In the genomic region with DNA sequence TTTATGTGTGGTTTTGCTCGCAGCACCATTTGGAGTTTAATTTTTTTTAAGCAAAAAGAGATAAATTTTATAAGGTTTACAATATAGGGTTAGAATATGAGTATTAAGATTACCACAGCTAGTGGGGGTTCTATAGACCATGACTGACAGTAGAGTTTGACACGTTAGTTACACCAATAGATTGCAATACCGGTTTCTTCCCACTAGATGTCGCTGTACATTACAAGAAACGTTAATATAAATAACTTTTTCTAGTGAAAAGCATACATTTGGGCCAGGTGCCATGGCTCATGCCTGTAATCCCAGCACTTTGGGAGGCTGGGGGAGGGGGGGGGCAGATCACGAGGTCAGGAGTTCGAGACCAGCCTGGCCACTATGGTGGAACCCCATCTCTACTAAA, we compare ENCODE assay signal across 8 cellular contexts.
A peak's percentile ranks its signal among the peaks of the same experiment; 100 is the strongest.
DNase-seq lines count a peak whose midpoint lies in the region; ATAC-seq and TF ChIP-seq lines count a peak whose summit lies in the region.

No MANE protein-coding gene starts in this region.

- DNase-seq in A172 (ENCODE audit: low spot score): peak; percentile 53
- DNase-seq in NCI-H1694 treated with DMSO at 0.1 percent for 48 hours (lab: John Stamatoyannopoulos, UW): peak; percentile 15
- DNase-seq in endothelial cell (ENCODE audit: low spot score): no peak
- no peak for DNase-seq in stimulated activated CD4-positive, alpha-beta T cell treated with anti-CD3 and anti-CD28 coated beads, Interleukin-4, amount 100 ng/mL, for 24 hours
- DNase-seq in stimulated activated CD4-positive, alpha-beta T cell treated with anti-CD3 and anti-CD28 coated beads, Interleukin-4, amount 100 ng/mL, for 1 hour: no peak

- no peak for TF ChIP-seq EP300 in gastroesophageal sphincter (IDR thresholded peaks at IDR 0.05)

- no peak for TF ChIP-seq POLR2A in gastroesophageal sphincter (IDR thresholded peaks at IDR 0.05)

- H3K4me3 Mint-ChIP-seq in endothelial cell (ENCODE audit: unreplicated experiment): no peak overlapping the region

- no peaks in the 10 kb centered on the region for H3K27me3 Mint-ChIP-seq in endothelial cell (ENCODE audit: unreplicated experiment)

- TF ChIP-seq CTCF in GM12875 (IDR thresholded peaks at IDR 0.05; ENCODE audit: borderline replicate concordance, insufficient read depth, low read depth, low read length) (peak; percentile 48; the same call in 1 of the 2 replicates), endothelial cell (IDR thresholded peaks at IDR 0.05; ENCODE audit: unreplicated experiment) (peak; percentile 74), gastroesophageal sphincter (IDR thresholded peaks at IDR 0.05) (peak in 1 of 4 experiments; percentile 27)

- no peaks in the 10 kb centered on the region for H3K36me3 Mint-ChIP-seq in endothelial cell (ENCODE audit: low read depth, unreplicated experiment)

- H3K27me3 ChIP-seq in gastroesophageal sphincter: no peaks in the 10 kb centered on the region

- H3K27ac ChIP-seq in gastroesophageal sphincter: no peak overlapping the region

- ATAC-seq in gastroesophageal sphincter: no peak
- ATAC-seq in HG03045 (IDR thresholded peaks at IDR 0.05; ENCODE audit: unreplicated experiment): no peak

- H3K9me3 ChIP-seq in gastroesophageal sphincter: peaks cover 0 to 28% (median 2%) of the 10 kb centered on the region in 3 donors

- 19 to 44% methylated on average over 5 of the region's 7 CpGs for WGBS in gastroesophageal sphincter (ENCODE audit: low coverage in 1 of 2), 2 donors

- H3K4me1 Mint-ChIP-seq in endothelial cell (ENCODE audit: unreplicated experiment): no peaks in the 10 kb centered on the region

- H3K4me3 ChIP-seq in GM12875 (ENCODE audit: low read depth, low read length): no peak overlapping the region
- no peak overlapping the region for H3K4me3 ChIP-seq in gastroesophageal sphincter

- H3K9me3 Mint-ChIP-seq in endothelial cell (ENCODE audit: unreplicated experiment): no peaks in the 10 kb centered on the region

- no peaks in the 10 kb centered on the region for H3K36me3 ChIP-seq in gastroesophageal sphincter

- no peaks in the 10 kb centered on the region for H3K4me1 ChIP-seq in gastroesophageal sphincter

- H3K27ac Mint-ChIP-seq in endothelial cell (ENCODE audit: unreplicated experiment): no peak overlapping the region

Comparison
In these comparisons a context has a peak if more than half of its experiments do, and no peak if none do; other contexts are left out.
1. DNase-seq: peak in A172 (single experiment) and NCI-H1694 treated with DMSO at 0.1 percent for 48 hours (single experiment); none in endothelial cell (single experiment), stimulated activated CD4-positive, alpha-beta T cell treated with anti-CD3 and anti-CD28 coated beads, Interleukin-4, amount 100 ng/mL, for 24 hours (single experiment) and stimulated activated CD4-positive, alpha-beta T cell treated with anti-CD3 and anti-CD28 coated beads, Interleukin-4, amount 100 ng/mL, for 1 hour (single experiment).